ENCODE assay signal across 8 cellular contexts in the genomic region with DNA sequence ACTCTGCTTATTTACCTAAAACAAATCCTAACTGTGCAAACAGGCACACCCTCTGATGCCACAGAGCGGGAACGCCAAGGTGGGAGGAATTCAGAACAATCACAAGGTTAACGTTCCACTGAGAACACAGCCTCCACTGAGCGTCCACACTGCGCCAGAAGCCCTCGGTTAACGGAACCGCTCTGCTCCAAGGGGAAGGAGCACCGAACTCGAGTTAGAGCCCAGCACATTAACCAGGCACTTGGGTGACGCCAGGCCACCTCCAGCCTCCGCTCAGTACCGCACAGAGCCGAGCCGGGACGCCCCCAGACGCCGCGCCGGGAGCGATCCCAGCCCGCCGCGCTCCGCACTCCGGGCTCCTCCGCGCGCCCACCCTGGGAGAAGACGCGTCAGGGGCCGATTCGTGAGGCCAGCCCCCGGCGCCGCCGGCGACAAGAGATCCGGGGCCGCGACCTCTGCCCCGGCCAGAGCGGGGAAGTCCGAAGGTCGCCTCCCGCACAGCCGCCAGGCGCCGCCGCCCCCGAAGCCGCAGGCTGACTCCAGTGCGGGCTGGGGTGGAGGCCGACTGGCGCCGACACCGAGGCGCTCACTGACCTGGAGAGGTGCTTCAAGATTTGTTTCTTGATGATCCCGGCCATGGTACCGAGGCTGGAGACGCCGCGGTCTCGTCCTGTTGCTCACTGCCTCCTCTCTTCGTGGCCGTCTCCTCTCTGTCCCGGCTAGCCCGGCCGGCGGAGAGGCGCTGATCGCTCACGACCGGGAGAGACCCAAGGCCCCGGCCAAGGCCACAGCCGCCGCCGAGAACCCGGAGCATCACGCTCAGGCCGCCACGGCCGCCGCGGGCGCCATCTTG. TPM values are rescaled to one million over a fixed set of nuclear protein-coding genes. Genes with fewer than 3 reads are reported as not detected.
DNase-seq lines count a peak whose midpoint lies in the region; ATAC-seq and TF ChIP-seq lines count a peak whose summit lies in the region.

No MANE protein-coding gene starts in this region.

- no peak for TF ChIP-seq EP300 in upper lobe of left lung (IDR thresholded peaks at IDR 0.05)

- 0% methylated on average over 13 to 61 of the region's 86 CpGs for WGBS in upper lobe of left lung, 2 donors

- H3K4me1 ChIP-seq in BLaER1 (peaks cover 42% of the 10 kb centered on the region), neuron (ENCODE audit: insufficient read depth, low read length) (peaks cover 13% of the 10 kb centered on the region), upper lobe of left lung (peaks cover 9 to 34% (median 25%) of the 10 kb centered on the region in 4 donors)

- H3K4me3 ChIP-seq in BLaER1 = peak overlapping the region; percentile 99
- peak overlapping the region; percentile 70 to 86 for H3K4me3 ChIP-seq in foreskin fibroblast (ENCODE audit: low read depth in 1 of 2, low read length in 2 of 2)
- peak overlapping the region; percentile 88 for H3K4me3 ChIP-seq in neuron (ENCODE audit: low read length)
- H3K4me3 ChIP-seq in upper lobe of left lung = peak overlapping the region; percentile 78 to 86 (median 82)

- no peaks in the 10 kb centered on the region for H3K9me3 ChIP-seq in BLaER1
- H3K9me3 ChIP-seq in neuron (ENCODE audit: low read length) = no peaks in the 10 kb centered on the region
- no peaks in the 10 kb centered on the region for H3K9me3 ChIP-seq in upper lobe of left lung

- H3K27me3 ChIP-seq in BLaER1 (no peaks in the 10 kb centered on the region), neuron (ENCODE audit: insufficient read depth, low read length) (no peaks in the 10 kb centered on the region), upper lobe of left lung (no peaks in the 10 kb centered on the region)

- peak overlapping the region; percentile 75 for H3K4me2 ChIP-seq in BLaER1

- TF ChIP-seq CTCF in foreskin fibroblast (IDR thresholded peaks at IDR 0.05; ENCODE audit: low read depth, low read length) (no peak), upper lobe of left lung (IDR thresholded peaks at IDR 0.05) (peak in 3 of 6 experiments; percentile 12 to 21 (median 21))

- H3K9me3 Mint-ChIP-seq in activated T-helper 1 cell treated with anti-CD3 and anti-CD28 coated beads, Interleukin-12 subunit alpha, Interleukin-12 subunit beta, Interleukin-2, Interleukin-4 antibody, amounts not matched to agents 30 ng/mL and 10 ng/mL and 1 ng/mL, durations not matched to agents 14 hours and 24 hours and 36 hours = no peaks in the 10 kb centered on the region

- DNase-seq in NCI-H774 (lab: John Stamatoyannopoulos, UW) = peak; percentile 18
- peak; percentile 24 for DNase-seq in activated T-helper 1 cell treated with anti-CD3 and anti-CD28 coated beads, Interleukin-12 subunit alpha, Interleukin-12 subunit beta, Interleukin-2, Interleukin-4 antibody, amounts not matched to agents 30 ng/mL and 10 ng/mL and 1 ng/mL, durations not matched to agents 14 hours and 24 hours and 36 hours (ENCODE audit: low spot score)
- DNase-seq in foreskin fibroblast = peak; percentile 8 to 44
- DNase-seq in upper lobe of left lung = peak; percentile 53 to 93

- H3K4me1 Mint-ChIP-seq in activated T-helper 1 cell treated with anti-CD3 and anti-CD28 coated beads, Interleukin-12 subunit alpha, Interleukin-12 subunit beta, Interleukin-2, Interleukin-4 antibody, amounts not matched to agents 30 ng/mL and 10 ng/mL and 1 ng/mL, durations not matched to agents 14 hours and 24 hours and 36 hours (ENCODE audit: low read depth) = peaks cover 52% of the 10 kb centered on the region

- peak in 3 of 4 donors; percentile 56 to 92 (median 81) for TF ChIP-seq POLR2A in upper lobe of left lung (IDR thresholded peaks at IDR 0.05)

- H2AFZ ChIP-seq in neuron (ENCODE audit: low read depth, low read length) = peak overlapping the region; percentile 72

- peak overlapping the region; percentile 96 for H3K27ac ChIP-seq in BLaER1
- H3K27ac ChIP-seq in upper lobe of left lung = peak overlapping the region; percentile 94 to 99 (median 98)

- intact Hi-C loops in activated T-helper 1 cell treated with anti-CD3 and anti-CD28 coated beads, Interleukin-12 subunit alpha, Interleukin-12 subunit beta, Interleukin-2, Interleukin-4 antibody, amounts not matched to agents 30 ng/mL and 10 ng/mL and 1 ng/mL, durations not matched to agents 14 hours and 24 hours and 36 hours (cut with micrococcal nuclease) = loop anchor here (1.0 to 5.0 kb wide), 8 partner anchors 27 to 1640 kb away; partner anchors contain the start of genes ACTR6, GAS2L3 and SLC25A3

- H3K36me3 ChIP-seq in BLaER1 = no peaks in the 10 kb centered on the region
- H3K36me3 ChIP-seq in neuron (ENCODE audit: insufficient read depth, low read length) = no peaks in the 10 kb centered on the region
- no peaks in the 10 kb centered on the region for H3K36me3 ChIP-seq in upper lobe of left lung

- H3K9ac ChIP-seq in BLaER1 = peak overlapping the region; percentile 98

- H3K4me3 Mint-ChIP-seq in activated T-helper 1 cell treated with anti-CD3 and anti-CD28 coated beads, Interleukin-12 subunit alpha, Interleukin-12 subunit beta, Interleukin-2, Interleukin-4 antibody, amounts not matched to agents 30 ng/mL and 10 ng/mL and 1 ng/mL, durations not matched to agents 14 hours and 24 hours and 36 hours = peak overlapping the region; percentile 94

- H3K36me3 Mint-ChIP-seq in activated T-helper 1 cell treated with anti-CD3 and anti-CD28 coated beads, Interleukin-12 subunit alpha, Interleukin-12 subunit beta, Interleukin-2, Interleukin-4 antibody, amounts not matched to agents 30 ng/mL and 10 ng/mL and 1 ng/mL, durations not matched to agents 14 hours and 24 hours and 36 hours (ENCODE audit: low read depth) = peaks cover 14% of the 10 kb centered on the region

- no peaks in the 10 kb centered on the region for H3K27me3 Mint-ChIP-seq in activated T-helper 1 cell treated with anti-CD3 and anti-CD28 coated beads, Interleukin-12 subunit alpha, Interleukin-12 subunit beta, Interleukin-2, Interleukin-4 antibody, amounts not matched to agents 30 ng/mL and 10 ng/mL and 1 ng/mL, durations not matched to agents 14 hours and 24 hours and 36 hours (ENCODE audit: insufficient read depth)

- H3K27ac Mint-ChIP-seq in activated T-helper 1 cell treated with anti-CD3 and anti-CD28 coated beads, Interleukin-12 subunit alpha, Interleukin-12 subunit beta, Interleukin-2, Interleukin-4 antibody, amounts not matched to agents 30 ng/mL and 10 ng/mL and 1 ng/mL, durations not matched to agents 14 hours and 24 hours and 36 hours = peak overlapping the region; percentile 96

- H4K20me1 ChIP-seq in BLaER1 = peaks cover 25% of the 10 kb centered on the region

- ATAC-seq in GM18909 (IDR thresholded peaks at IDR 0.05; ENCODE audit: poor library complexity, unreplicated experiment) (peak; percentile 49), HG03135 (IDR thresholded peaks at IDR 0.05; ENCODE audit: unreplicated experiment) (peak; percentile 46), upper lobe of left lung (ENCODE audit: low FRiP score in 2 of 2) (peak; percentile 69 to 77)

RNA-seq across cellular contexts. Expression of gene BLTP3B, which starts 0.5 kb away (rescaled TPM):
- total RNA-seq in activated T-helper 1 cell treated with anti-CD3 and anti-CD28 coated beads, Interleukin-12 subunit alpha, Interleukin-12 subunit beta, Interleukin-2, Interleukin-4 antibody, amounts not matched to agents 30 ng/mL and 10 ng/mL and 1 ng/mL, durations not matched to agents 14 hours and 24 hours and 36 hours = 72.6 and 74.6 TPM in 2 replicates
- 10 to 100 TPM; 12.8 to 37.5 (median 28.7) TPM for total RNA-seq in upper lobe of left lung

RNA-seq across cellular contexts. Expression of gene ACTR6, which starts 58.4 kb away (rescaled TPM):
- 29.8 and 35.4 TPM in 2 replicates for total RNA-seq in activated T-helper 1 cell treated with anti-CD3 and anti-CD28 coated beads, Interleukin-12 subunit alpha, Interleukin-12 subunit beta, Interleukin-2, Interleukin-4 antibody, amounts not matched to agents 30 ng/mL and 10 ng/mL and 1 ng/mL, durations not matched to agents 14 hours and 24 hours and 36 hours
- total RNA-seq in upper lobe of left lung = 10 to 100 TPM in 4 of 6 donors, 1 to 10 TPM in 2; 3.6 to 27.7 (median 16.3) TPM

Comparison
In these comparisons a context has a peak if more than half of its experiments do, and no peak if none do; other contexts are left out.
1. Peak in every context shown above with its lines: DNase-seq, ATAC-seq, H3K4me3 ChIP-seq and H3K27ac ChIP-seq.
2. DNase-seq: peak in every context shown above with its lines; median percentile 73 in upper lobe of left lung; 26 in foreskin fibroblast; 24 in activated T-helper 1 cell treated with anti-CD3 and anti-CD28 coated beads, Interleukin-12 subunit alpha, Interleukin-12 subunit beta, Interleukin-2, Interleukin-4 antibody, amounts not matched to agents 30 ng/mL and 10 ng/mL and 1 ng/mL, durations not matched to agents 14 hours and 24 hours and 36 hours; 18 in NCI-H774.